ENCODE assay signal across 12 cellular contexts in genomic region chrX:10112510-10112909, GRCh38. TPM values are rescaled to one million over a fixed set of nuclear protein-coding genes. Genes with fewer than 3 reads are reported as not detected.
DNase-seq lines count a peak whose midpoint lies in the region; ATAC-seq and TF ChIP-seq lines count a peak whose summit lies in the region.
"Had no signal": no experiment of that assay in that cellular context is flagged by ENCODE, and none has a peak within 500 bp of the region (broad histone marks: within the 10 kb centered on the region; RNA-seq: fewer than 3 reads in every experiment).

No MANE protein-coding gene starts in this region.

- TF ChIP-seq POLR2A in heart left ventricle (IDR thresholded peaks at IDR 0.05), result no peak

- H3K36me3 ChIP-seq in CD8-positive, alpha-beta T cell (ENCODE audit: insufficient read depth, low read length), result no peaks in the 10 kb centered on the region
- H3K36me3 ChIP-seq in heart left ventricle, result peaks cover 0 to 11% (median 7%) of the 10 kb centered on the region in 9 donors

- no peak overlapping the region for H3K4me3 Mint-ChIP-seq in CD8-positive, alpha-beta T cell
- H3K4me3 Mint-ChIP-seq in activated naive CD8-positive, alpha-beta T cell treated with anti-CD3 and anti-CD28 coated beads for 36 hours, result peak overlapping the region; percentile 35

- no peak for ATAC-seq in CD8-positive, alpha-beta T cell
- peak; percentile 42 for ATAC-seq in GM19035 (IDR thresholded peaks at IDR 0.05; ENCODE audit: unreplicated experiment)
- peak; percentile 25 for ATAC-seq in HG03139 (IDR thresholded peaks at IDR 0.05; ENCODE audit: unreplicated experiment)
- no peak for ATAC-seq in heart left ventricle

- H3K9me3 ChIP-seq in CD8-positive, alpha-beta T cell (ENCODE audit: low read length), result no peaks in the 10 kb centered on the region
- no peaks in the 10 kb centered on the region for H3K9me3 ChIP-seq in heart left ventricle

- peaks cover 55% of the 10 kb centered on the region for H3K4me1 ChIP-seq in CD8-positive, alpha-beta T cell (ENCODE audit: insufficient read depth, low read length)
- H3K4me1 ChIP-seq in heart left ventricle, result peaks cover 0 to 55% (median 26%) of the 10 kb centered on the region in 12 donors

- TF ChIP-seq CTCF in CD8-positive, alpha-beta T cell (IDR thresholded peaks at IDR 0.05), result no peak
- no peak for TF ChIP-seq CTCF in heart left ventricle (IDR thresholded peaks at IDR 0.05)

- H3K27me3 ChIP-seq in CD8-positive, alpha-beta T cell (ENCODE audit: insufficient read depth, low read length), result no peaks in the 10 kb centered on the region
- no peaks in the 10 kb centered on the region for H3K27me3 ChIP-seq in heart left ventricle

- H3K36me3 Mint-ChIP-seq in CD8-positive, alpha-beta T cell, result peaks cover 15% of the 10 kb centered on the region
- peaks cover 20% of the 10 kb centered on the region for H3K36me3 Mint-ChIP-seq in activated naive CD8-positive, alpha-beta T cell treated with anti-CD3 and anti-CD28 coated beads for 36 hours

- CTCF ChIA-PET in CD8-positive, alpha-beta T cell (lab: Charles Lee), result interaction anchor here (1.4 to 4.3 kb wide), 6 partner anchors 8 to 36 kb away, joined by 3 to 32 read pairs (median 8); no protein-coding TSS in a partner anchor

- no peaks in the 10 kb centered on the region for H3K27me3 Mint-ChIP-seq in CD8-positive, alpha-beta T cell (ENCODE audit: low read depth)
- no peaks in the 10 kb centered on the region for H3K27me3 Mint-ChIP-seq in activated naive CD8-positive, alpha-beta T cell treated with anti-CD3 and anti-CD28 coated beads for 36 hours

- no peak for DNase-seq in CD8-positive, alpha-beta T cell
- DNase-seq in activated naive CD8-positive, alpha-beta T cell treated with anti-CD3 and anti-CD28 coated beads for 36 hours, result no peak
- no peak for DNase-seq in COLO668 (lab: John Stamatoyannopoulos, UW; ENCODE audit: unreplicated experiment)
- DNase-seq in NOMO-1 treated with dmso at 0.1 percent for 144 hours (lab: John Stamatoyannopoulos, UW; ENCODE audit: unreplicated experiment), result no peak
- DNase-seq in NCI-H1930 (lab: John Stamatoyannopoulos, UW), result no peak
- no peak for DNase-seq in heart left ventricle
- DNase-seq: activated effector memory CD4-positive, alpha-beta T cell treated with Interleukin-2 at 50 U/mL for 16 hours; dorsolateral prefrontal cortex; hippocampal formation; NCI-H748 treated with DMSO at 0.1 percent for 48 hours had no signal

- H3K4me1 Mint-ChIP-seq in CD8-positive, alpha-beta T cell (ENCODE audit: low read depth), result peaks cover 61% of the 10 kb centered on the region
- peaks cover 48% of the 10 kb centered on the region for H3K4me1 Mint-ChIP-seq in activated naive CD8-positive, alpha-beta T cell treated with anti-CD3 and anti-CD28 coated beads for 36 hours

- WGBS in heart left ventricle, 4 donors, result 72 to 84% (median 79%) methylated on average over 6 of the region's 6 CpGs

- H3K4me3 ChIP-seq in CD8-positive, alpha-beta T cell (ENCODE audit: low read depth, low read length), result no peak overlapping the region
- H3K4me3 ChIP-seq in heart left ventricle, result no peak overlapping the region
- H3K4me3 ChIP-seq: dorsolateral prefrontal cortex had no signal

- H3K27ac Mint-ChIP-seq in CD8-positive, alpha-beta T cell, result peak overlapping the region; percentile 100
- peak overlapping the region; percentile 100 for H3K27ac Mint-ChIP-seq in activated naive CD8-positive, alpha-beta T cell treated with anti-CD3 and anti-CD28 coated beads for 36 hours

- intact Hi-C loops in CD8-positive, alpha-beta T cell (cut with DNase I, micrococcal nuclease), result loop anchor here in 1 of 2 experiments (10.0 kb wide), 2 partner anchors 768 to 1642 kb away; partner anchors contain the start of gene MSL3
- intact Hi-C loops in heart left ventricle (cut with DNase I), result loop anchor here in 4 of 10 donors (2.0 to 10.0 kb wide), 6 partner anchors 30 to 1368 kb away; no protein-coding TSS in a partner anchor

- H3K27ac ChIP-seq in CD8-positive, alpha-beta T cell (ENCODE audit: low read depth, low read length), result peak overlapping the region; percentile 77
- H3K27ac ChIP-seq in heart left ventricle, result peak overlapping the region in 2 of 12 donors; percentile 2 to 51

- H3K9me3 Mint-ChIP-seq in CD8-positive, alpha-beta T cell, result no peaks in the 10 kb centered on the region
- H3K9me3 Mint-ChIP-seq in activated naive CD8-positive, alpha-beta T cell treated with anti-CD3 and anti-CD28 coated beads for 36 hours, result peaks cover 1% of the 10 kb centered on the region

- POLR2A ChIA-PET in CD8-positive, alpha-beta T cell (lab: Charles Lee), result interaction anchor here (1.2 to 2.7 kb wide), 2 partner anchors 29 to 98 kb away, joined by 4 to 34 read pairs; no protein-coding TSS in a partner anchor

RNA-seq across cellular contexts. Expression of gene CLCN4, which starts 44.3 kb away (rescaled TPM):
- total RNA-seq in CD8-positive, alpha-beta T cell, result under 1 TPM in 1 of 2 experiments, not detected in 1; 0.08 TPM
- total RNA-seq in activated naive CD8-positive, alpha-beta T cell treated with anti-CD3 and anti-CD28 coated beads for 36 hours, result under 1 TPM; 0.04 to 0.38 TPM
- total RNA-seq in heart left ventricle, result 10 to 100 TPM; 20.3 to 39.0 (median 29.8) TPM
- polyA plus RNA-seq in heart left ventricle, result 1 to 10 TPM; 6.4 to 8.2 TPM

Comparison
In these comparisons a context has a peak if more than half of its experiments do, and no peak if none do; other contexts are left out.
1. ATAC-seq: peak in GM19035 (single experiment) and HG03139 (single experiment); none in CD8-positive, alpha-beta T cell (single experiment) and heart left ventricle (0 of 4).
2. RNA of gene CLCN4, which starts 44.3 kb away (total RNA-seq): 20.3 to 39.0 TPM in heart left ventricle; 0.04 to 0.38 TPM in activated naive CD8-positive, alpha-beta T cell treated with anti-CD3 and anti-CD28 coated beads for 36 hours and 0.08 TPM in CD8-positive, alpha-beta T cell; every median in the first group is over 10 times any median in the second.